Comparison of ENCODE assay signal across 22 cellular contexts in genomic region chr12:26410686-26411085, GRCh38.
DNase-seq lines count a peak whose midpoint lies in the region; ATAC-seq, FAIRE-seq and TF ChIP-seq lines count a peak whose summit lies in the region.
"Had no signal": no experiment of that assay in that cellular context is flagged by ENCODE, and none has a peak within 500 bp of the region (broad histone marks: within the 10 kb centered on the region; RNA-seq: fewer than 3 reads in every experiment).

No MANE protein-coding gene starts in this region.

- H3K4me1 ChIP-seq in liver (ENCODE audit: control insufficient read depth in 4 of 4, insufficient read depth in 4 of 4, low read length in 3 of 4) (peaks cover 0 to 3% (median 0%) of the 10 kb centered on the region in 4 donors), HepG2 (ENCODE audit: insufficient read depth, low read length) (no peaks in the 10 kb centered on the region), mucosa of descending colon (ENCODE audit: low read depth) (no peaks in the 10 kb centered on the region), small intestine (ENCODE audit: control insufficient read depth in 2 of 2, insufficient read depth in 1 of 2, low read depth in 1 of 2, low read length in 1 of 2) (no peaks in the 10 kb centered on the region), body of pancreas (no peaks in the 10 kb centered on the region)
- H3K4me1 ChIP-seq: A549; BLaER1 treated with 17β-estradiol and CSF1 and Interleukin-3, amounts not matched to agents 10 nM and 100 nM had no signal

- POLR2A ChIA-PET in HepG2 (lab: Yijun Ruan, JAX): no interaction called here

- H3K79me2 ChIP-seq in HepG2 (ENCODE audit: insufficient read depth, low read length): no peaks in the 10 kb centered on the region

- CTCF ChIA-PET in HepG2 (lab: Yijun Ruan, JAX; ENCODE audit: low intra/inter-chr PET ratio, low total read pairs): no interaction called here

- H3K9me3 ChIP-seq in liver (ENCODE audit: control insufficient read depth in 4 of 4, low read length in 3 of 4) (no peaks in the 10 kb centered on the region), HepG2 (ENCODE audit: low read length) (no peaks in the 10 kb centered on the region), mucosa of descending colon (no peaks in the 10 kb centered on the region), small intestine (ENCODE audit: control insufficient read depth, low read depth) (no peaks in the 10 kb centered on the region), body of pancreas (no peaks in the 10 kb centered on the region)
- H3K9me3 ChIP-seq: A549; BLaER1 treated with 17β-estradiol and CSF1 and Interleukin-3, amounts not matched to agents 10 nM and 100 nM; Caco-2 had no signal

- ATAC-seq in HepG2 (no peak), left lobe of liver (peak; percentile 58), mucosa of descending colon (peak; percentile 70), body of pancreas (no peak)
- ATAC-seq: A549; CD8-positive, alpha-beta T cell had no signal

- intact Hi-C loops in HepG2 (cut with micrococcal nuclease; ENCODE audit: unreplicated experiment) (no loop called here), mucosa of descending colon (cut with DNase I, micrococcal nuclease) (no loop called here), body of pancreas (cut with DNase I) (no loop called here)

- H2AFZ ChIP-seq in HepG2 (ENCODE audit: low read length): no peak overlapping the region

- TF ChIP-seq RAD21 in liver (IDR thresholded peaks at IDR 0.05): no peak
- no peak for TF ChIP-seq RAD21 in HepG2 (CRISPR knock-in tag; IDR thresholded peaks at IDR 0.05)

- DNase-seq in HepG2 (ENCODE audit: low spot score): no peak
- no peak for DNase-seq in left lobe of liver (ENCODE audit: low spot score)
- no peak for DNase-seq in mucosa of descending colon
- peak; percentile 64 for DNase-seq in small intestine
- DNase-seq in activated CD4-positive, alpha-beta T cell treated with anti-CD3 and anti-CD28 coated beads for 4 hours: no peak
- no peak for DNase-seq in T1000 (lab: John Stamatoyannopoulos, UW)
- no peak for DNase-seq in body of pancreas
- DNase-seq: AML-193; Caco-2; Calu3; CD4-positive, alpha-beta T cell; CD8-positive, alpha-beta T cell; DMS79 treated with DMSO at 0.1 percent for 48 hours; GF-D8 had no signal

- 86% methylated on average over 1 of the region's 1 CpG for WGBS in liver
- 92% methylated on average over 1 of the region's 1 CpG for WGBS in HepG2 (ENCODE audit: low lambda C conversion rate)
- WGBS in small intestine, 3 donors: 25 to 70% (median 40%) methylated on average over 1 of the region's 1 CpG
- WGBS in body of pancreas, 2 donors: 88 to 90% methylated on average over 1 of the region's 1 CpG

- TF ChIP-seq CTCF in liver (IDR thresholded peaks at IDR 0.05; ENCODE audit: low read depth, low read length, missing input control): no peak
- no peak for TF ChIP-seq CTCF in HepG2 (CRISPR knock-in tag; IDR thresholded peaks at IDR 0.05)
- no peak for TF ChIP-seq CTCF in mucosa of descending colon (IDR thresholded peaks at IDR 0.05)
- no peak for TF ChIP-seq CTCF in body of pancreas (IDR thresholded peaks at IDR 0.05)

- no peak for FAIRE-seq in HepG2 (lab: Jason Lieb, UNC)
- no peak for FAIRE-seq in small intestine (lab: Jason Lieb, UNC)
- FAIRE-seq: A549, D721Med, G401.6, GM12891 had no signal

- H3K36me3 ChIP-seq in liver (ENCODE audit: control insufficient read depth in 4 of 4, insufficient read depth in 3 of 4, low read depth in 1 of 4, low read length in 3 of 4) (peaks cover 0 to 37% (median 24%) of the 10 kb centered on the region in 4 donors), HepG2 (replicated peaks in 1 of 2; ENCODE audit: control insufficient read depth in 1 of 2, insufficient read depth in 2 of 2, low read length in 2 of 2) (peaks cover 21 to 50% of the 10 kb centered on the region in 2 experiments), mucosa of descending colon (ENCODE audit: low read depth) (no peaks in the 10 kb centered on the region), small intestine (ENCODE audit: control insufficient read depth in 2 of 2, insufficient read depth in 2 of 2, low read length in 2 of 2) (peaks cover 0 to 2% of the 10 kb centered on the region in 2 donors), body of pancreas (replicated peaks in 1 of 2; ENCODE audit: insufficient read depth in 1 of 2, low read depth in 2 of 2) (peaks cover 0 to 4% of the 10 kb centered on the region in 2 donors)

- H4K20me1 ChIP-seq in HepG2 (ENCODE audit: insufficient read depth, low read length): no peaks in the 10 kb centered on the region
- H4K20me1 ChIP-seq: BLaER1 treated with 17β-estradiol and CSF1 and Interleukin-3, amounts not matched to agents 10 nM and 100 nM had no signal

- BruUV-seq in HepG2 (replicated peaks; lab: Mats Ljungman, UMichigan): no TSS peak

- H3K9ac ChIP-seq in liver (ENCODE audit: low read depth in 1 of 2, low read length in 2 of 2) (no peak overlapping the region), HepG2 (ENCODE audit: insufficient read depth, low read depth, low read length) (no peak overlapping the region)
- H3K9ac ChIP-seq: BLaER1 treated with 17β-estradiol and CSF1 and Interleukin-3, amounts not matched to agents 10 nM and 100 nM had no signal

- H3K27me3 ChIP-seq in liver (ENCODE audit: control insufficient read depth in 4 of 4, insufficient read depth in 4 of 4, low read length in 3 of 4) (no peaks in the 10 kb centered on the region), HepG2 (ENCODE audit: control insufficient read depth in 1 of 2, insufficient read depth in 2 of 2, low read length in 2 of 2) (no peaks in the 10 kb centered on the region), small intestine (ENCODE audit: control insufficient read depth in 2 of 2, insufficient read depth in 2 of 2, low read length in 2 of 2) (no peaks in the 10 kb centered on the region), body of pancreas (no peaks in the 10 kb centered on the region)
- H3K27me3 ChIP-seq: BLaER1 treated with 17β-estradiol and CSF1 and Interleukin-3, amounts not matched to agents 10 nM and 100 nM had no signal

- H3K4me2 ChIP-seq in HepG2 (ENCODE audit: low read depth, low read length): no peak overlapping the region
- H3K4me2 ChIP-seq: A549; BLaER1 treated with 17β-estradiol and CSF1 and Interleukin-3, amounts not matched to agents 10 nM and 100 nM had no signal

- TF ChIP-seq POLR2A in HepG2 (IDR thresholded peaks at IDR 0.05; ENCODE audit: insufficient read depth in 1 of 2, low read depth in 2 of 2, low read length in 2 of 2): no peak
- no peak for TF ChIP-seq POLR2A in body of pancreas (IDR thresholded peaks at IDR 0.05)

- H3K4me3 ChIP-seq in liver (ENCODE audit: low read depth in 1 of 3, low read length in 3 of 3) (no peak overlapping the region), HepG2 (replicated peaks in 1 of 3; ENCODE audit: insufficient read depth in 1 of 3, low read depth in 2 of 3, low read length in 3 of 3) (no peak overlapping the region), mucosa of descending colon (no peak overlapping the region), small intestine (ENCODE audit: low read depth in 1 of 2, low read length in 2 of 2) (no peak overlapping the region), body of pancreas (no peak overlapping the region)
- H3K4me3 ChIP-seq: A549; BLaER1 treated with 17β-estradiol and CSF1 and Interleukin-3, amounts not matched to agents 10 nM and 100 nM had no signal

- in situ Hi-C loops in HepG2 (cut with HindIII; ENCODE audit: extremely low pct_ligation_motif_present, low pct_unique_long_range_greater_than_20kb): no loop called here

- no peak for TF ChIP-seq EP300 in HepG2 (IDR thresholded peaks at IDR 0.05; ENCODE audit: low read depth in 2 of 2, low read length in 2 of 2)
- TF ChIP-seq EP300 in HepG2 (CRISPR knock-in tag; IDR thresholded peaks at IDR 0.05; ENCODE audit: borderline replicate concordance): no peak

- H3K27ac ChIP-seq in liver (ENCODE audit: low read depth in 1 of 2, low read length in 2 of 2) (no peak overlapping the region), HepG2 (ENCODE audit: extremely low read length, insufficient read depth, low read length) (no peak overlapping the region), small intestine (ENCODE audit: low read depth in 1 of 2, low read length in 1 of 2) (no peak overlapping the region), body of pancreas (no peak overlapping the region)
- H3K27ac ChIP-seq: 22Rv1; A549; BLaER1 treated with 17β-estradiol and CSF1 and Interleukin-3, amounts not matched to agents 10 nM and 100 nM; C4-2B had no signal

TF ChIP-seq in liver, 16 proteins besides CTCF, POLR2A, EP300 and RAD21:
- TF ChIP-seq RXRA (IDR thresholded peaks at IDR 0.05): no peak
- peak; percentile 57 to 67 for TF ChIP-seq HNF4A (conservative IDR thresholded peaks at IDR 0.05)
- no peak for TF ChIP-seq ATF3 (IDR thresholded peaks at IDR 0.05)

TF ChIP-seq in HepG2, 621 proteins besides CTCF, POLR2A, EP300 and RAD21 (continues in another document):
- TF ChIP-seq RELA (CRISPR knock-in tag; IDR thresholded peaks at IDR 0.05) (no peak), IRX3 (CRISPR knock-in tag; IDR thresholded peaks at IDR 0.05; ENCODE audit: borderline replicate concordance, low read depth) (no peak), TRIM24 (CRISPR knock-in tag; IDR thresholded peaks at IDR 0.05) (no peak), ZSCAN21 (CRISPR knock-in tag; IDR thresholded peaks at IDR 0.05; ENCODE audit: borderline replicate concordance) (no peak), AKAP8 (CRISPR knock-in tag; IDR thresholded peaks at IDR 0.05) (no peak), MTA3 (CRISPR knock-in tag; IDR thresholded peaks at IDR 0.05) (no peak), ZNF614 (CRISPR knock-in tag; IDR thresholded peaks at IDR 0.05; ENCODE audit: borderline replicate concordance) (no peak), MIER3 (CRISPR knock-in tag; IDR thresholded peaks at IDR 0.05; ENCODE audit: borderline replicate concordance) (no peak)
- TF ChIP-seq, protein P1, sequence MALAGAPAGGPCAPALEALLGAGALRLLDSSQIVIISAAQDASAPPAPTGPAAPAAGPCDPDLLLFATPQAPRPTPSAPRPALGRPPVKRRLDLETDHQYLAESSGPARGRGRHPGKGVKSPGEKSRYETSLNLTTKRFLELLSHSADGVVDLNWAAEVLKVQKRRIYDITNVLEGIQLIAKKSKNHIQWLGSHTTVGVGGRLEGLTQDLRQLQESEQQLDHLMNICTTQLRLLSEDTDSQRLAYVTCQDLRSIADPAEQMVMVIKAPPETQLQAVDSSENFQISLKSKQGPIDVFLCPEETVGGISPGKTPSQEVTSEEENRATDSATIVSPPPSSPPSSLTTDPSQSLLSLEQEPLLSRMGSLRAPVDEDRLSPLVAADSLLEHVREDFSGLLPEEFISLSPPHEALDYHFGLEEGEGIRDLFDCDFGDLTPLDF (CRISPR knock-in tag; IDR thresholded peaks at IDR 0.05): no peak
- TF ChIP-seq, protein P2, sequence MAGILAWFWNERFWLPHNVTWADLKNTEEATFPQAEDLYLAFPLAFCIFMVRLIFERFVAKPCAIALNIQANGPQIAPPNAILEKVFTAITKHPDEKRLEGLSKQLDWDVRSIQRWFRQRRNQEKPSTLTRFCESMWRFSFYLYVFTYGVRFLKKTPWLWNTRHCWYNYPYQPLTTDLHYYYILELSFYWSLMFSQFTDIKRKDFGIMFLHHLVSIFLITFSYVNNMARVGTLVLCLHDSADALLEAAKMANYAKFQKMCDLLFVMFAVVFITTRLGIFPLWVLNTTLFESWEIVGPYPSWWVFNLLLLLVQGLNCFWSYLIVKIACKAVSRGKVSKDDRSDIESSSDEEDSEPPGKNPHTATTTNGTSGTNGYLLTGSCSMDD (CRISPR knock-in tag; IDR thresholded peaks at IDR 0.05): no peak

Comparison
In these comparisons a context has a peak if more than half of its experiments do, and no peak if none do; other contexts are left out.
1. ATAC-seq: peak in left lobe of liver (single experiment) and mucosa of descending colon (single experiment); none in HepG2 (single experiment) and body of pancreas (single experiment).